Comparison of ENCODE assay signal across 10 cellular contexts in genomic region chr21:35428489-35428888, GRCh38.
A peak's percentile ranks its signal among the peaks of the same experiment; 100 is the strongest.
DNase-seq lines count a peak whose midpoint lies in the region; ATAC-seq, FAIRE-seq and TF ChIP-seq lines count a peak whose summit lies in the region.
"Had no signal": no experiment of that assay in that cellular context is flagged by ENCODE, and none has a peak within 500 bp of the region (broad histone marks: within the 10 kb centered on the region; RNA-seq: fewer than 3 reads in every experiment).

No MANE protein-coding gene starts in this region.

- no peak for ATAC-seq in GM19397 (IDR thresholded peaks at IDR 0.05; ENCODE audit: unreplicated experiment)
- ATAC-seq in GM18870 (IDR thresholded peaks at IDR 0.05; ENCODE audit: unreplicated experiment): no peak
- no peak for ATAC-seq in GM18858 (IDR thresholded peaks at IDR 0.05; ENCODE audit: unreplicated experiment)

- peak overlapping the region in 1 of 2 donors; percentile 73 for H3K27ac ChIP-seq in coronary artery

- H3K27me3 Mint-ChIP-seq in nephron (ENCODE audit: low read depth): peaks cover 23% of the 10 kb centered on the region

- H3K27ac Mint-ChIP-seq in nephron: peak overlapping the region; percentile 13 to 46 (median 34)
- H3K27ac Mint-ChIP-seq: B cell had no signal

- H3K4me1 Mint-ChIP-seq in nephron: peaks cover 14% of the 10 kb centered on the region
- H3K4me1 Mint-ChIP-seq: B cell had no signal

- peak overlapping the region in 1 of 3 experiments; percentile 44 for H3K4me3 Mint-ChIP-seq in nephron
- H3K4me3 Mint-ChIP-seq: B cell had no signal

- H3K9me3 Mint-ChIP-seq in nephron: peaks cover 22% of the 10 kb centered on the region

- TF ChIP-seq CTCF in coronary artery (IDR thresholded peaks at IDR 0.05) (no peak), nephron (IDR thresholded peaks at IDR 0.05; ENCODE audit: unreplicated experiment in 3 of 3) (no peak)

- no peaks in the 10 kb centered on the region for H3K36me3 Mint-ChIP-seq in nephron (ENCODE audit: low read depth)

- H3K4me3 ChIP-seq in coronary artery: peak overlapping the region; percentile 27

- DNase-seq in activated gamma-delta T cell treated with Interleukin-2 at 50 U/mL for 16 hours (peak; percentile 28), activated gamma-delta T cell (lab: John Stamatoyannopoulos, UW) (no peak), coronary artery (ENCODE audit: low spot score) (peak; percentile 78), urothelium cell line (ENCODE audit: low spot score) (peak; percentile 48)
- DNase-seq: NCI-H524 treated with DMSO at 0.1 percent for 48 hours had no signal

- FAIRE-seq in urothelium cell line (lab: Jason Lieb, UNC): no peak
